ENCODE assay signal across 8 cellular contexts in the genomic region with DNA sequence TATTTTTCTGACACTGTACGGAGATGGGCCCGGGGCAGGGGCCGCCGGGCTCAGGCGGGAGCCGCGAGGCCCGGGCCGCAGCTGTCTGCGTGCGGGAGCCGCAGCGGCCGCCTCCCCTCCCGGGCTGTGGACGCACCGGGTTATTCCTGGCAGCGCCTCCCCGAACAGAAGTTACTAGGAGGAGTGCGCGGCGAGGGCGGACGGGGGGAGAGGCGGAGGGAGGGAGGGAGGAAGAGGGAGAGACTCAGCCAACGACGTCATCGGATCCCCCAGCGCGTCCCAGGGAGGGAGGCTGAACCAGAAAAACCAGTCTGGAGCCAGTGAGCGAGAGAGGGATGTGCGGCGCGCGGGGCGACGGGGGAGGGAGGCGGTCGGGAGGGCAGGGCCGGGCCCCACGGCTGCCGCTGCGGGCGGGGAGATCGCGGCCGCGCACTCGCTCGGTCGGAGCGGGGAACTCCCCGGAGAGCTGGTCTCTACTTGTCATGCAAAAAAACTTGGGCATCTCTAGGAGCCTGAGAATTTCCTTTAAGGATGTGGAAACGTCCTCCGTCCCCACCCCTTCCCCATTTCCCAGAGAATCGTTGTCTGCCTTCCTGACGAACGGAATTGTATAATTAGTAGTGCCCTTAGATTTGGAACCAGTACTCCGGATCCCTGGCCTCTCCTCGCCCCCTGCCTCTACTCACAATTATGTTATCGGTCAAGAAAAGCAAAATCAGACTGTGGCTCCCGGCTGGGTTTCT.
DNase-seq lines count a peak whose midpoint lies in the region; ATAC-seq and TF ChIP-seq lines count a peak whose summit lies in the region.

No MANE protein-coding gene starts in this region.

- no peak for TF ChIP-seq CTCF in choroid plexus epithelial cell (conservative IDR thresholded peaks at IDR 0.05; ENCODE audit: low read depth, low read length)

- peak; percentile 26 for ATAC-seq in HG03095 (IDR thresholded peaks at IDR 0.05; ENCODE audit: unreplicated experiment)

- peak overlapping the region; percentile 96 for H3K4me3 ChIP-seq in choroid plexus epithelial cell (ENCODE audit: low read depth, low read length)

- peak; percentile 5 for DNase-seq in NCI-H1092 treated with DMSO at 0.1 percent for 48 hours (lab: John Stamatoyannopoulos, UW)
- DNase-seq in NCI-H1092 (lab: John Stamatoyannopoulos, UW): no peak
- DNase-seq in NCI-H2227 treated with DMSO at 0.1 percent for 48 hours (lab: John Stamatoyannopoulos, UW): peak; percentile 89
- DNase-seq in activated CD4-positive, alpha-beta T cell treated with anti-CD3 and anti-CD28 coated beads for 48 hours: peak; percentile 93
- DNase-seq in choroid plexus epithelial cell (ENCODE audit: low read depth): peak; percentile 99
- DNase-seq in kidney tubule cell (ENCODE audit: low spot score): peak; percentile 99
- peak; percentile 95 for DNase-seq in stimulated activated CD4-positive, alpha-beta T cell treated with anti-CD3 and anti-CD28 coated beads, Interleukin-15, amount 100 ng/mL, for 24 hours
